In genomic region chr2:119921825-119922224, GRCh38 we compare ENCODE assay signal across 24 cellular contexts.
"Had no signal": no experiment of that assay in that cellular context is flagged by ENCODE, and none has a peak within 500 bp of the region (broad histone marks: within the 10 kb centered on the region; RNA-seq: fewer than 3 reads in every experiment).

No MANE protein-coding gene starts in this region.

- ATAC-seq: foreskin keratinocyte, pancreas, right cardiac atrium, SK-N-SH treated with all-trans-retinoic acid at 6 μM for 48 hours had no signal

- H3K9me3 Mint-ChIP-seq: activated B cell treated with CpG ODN at 0.5 μM for 24 hours; activated T-helper 1 cell treated with anti-CD3 and anti-CD28 coated beads, Interleukin-12 subunit alpha, Interleukin-12 subunit beta, Interleukin-2, Interleukin-4 antibody, amounts not matched to agents 30 ng/mL and 10 ng/mL and 1 ng/mL, durations not matched to agents 14 hours and 24 hours and 36 hours; immature natural killer cell; nephron; stimulated activated naive CD8-positive, alpha-beta T cell treated with anti-CD3 and anti-CD28 coated beads, Interleukin-15, Interleukin-2, amounts not matched to agents 100 ng/mL and 50 ng/mL, for 24 hours had no signal

- H3K4me1 Mint-ChIP-seq: activated B cell treated with CpG ODN at 0.5 μM for 24 hours, nephron had no signal

- H3K4me1 ChIP-seq: adrenal gland, ascending aorta, foreskin keratinocyte, pancreas, thyroid gland had no signal

- H3K27ac Mint-ChIP-seq: activated B cell treated with CpG ODN at 0.5 μM for 24 hours; activated T-helper 1 cell treated with anti-CD3 and anti-CD28 coated beads, Interleukin-12 subunit alpha, Interleukin-12 subunit beta, Interleukin-2, Interleukin-4 antibody, amounts not matched to agents 30 ng/mL and 10 ng/mL and 1 ng/mL, durations not matched to agents 14 hours and 24 hours and 36 hours; nephron; stimulated activated naive CD8-positive, alpha-beta T cell treated with anti-CD3 and anti-CD28 coated beads, Interleukin-15, Interleukin-2, amounts not matched to agents 100 ng/mL and 50 ng/mL, for 24 hours had no signal

- H3K4me3 ChIP-seq: adrenal gland, ascending aorta, pancreas, thyroid gland had no signal

- H3K4me3 Mint-ChIP-seq: activated B cell treated with CpG ODN at 0.5 μM for 24 hours; activated T-helper 1 cell treated with anti-CD3 and anti-CD28 coated beads, Interleukin-12 subunit alpha, Interleukin-12 subunit beta, Interleukin-2, Interleukin-4 antibody, amounts not matched to agents 30 ng/mL and 10 ng/mL and 1 ng/mL, durations not matched to agents 14 hours and 24 hours and 36 hours; immature natural killer cell; nephron; stimulated activated naive CD8-positive, alpha-beta T cell treated with anti-CD3 and anti-CD28 coated beads, Interleukin-15, Interleukin-2, amounts not matched to agents 100 ng/mL and 50 ng/mL, for 24 hours had no signal

- H3K9me3 ChIP-seq: adrenal gland, ascending aorta, pancreas, thyroid gland had no signal

- DNase-seq: activated B cell treated with CpG ODN at 0.5 μM for 24 hours; activated CD4-positive, alpha-beta T cell treated with anti-CD3 and anti-CD28 coated beads for 4 hours; activated CD4-positive, alpha-beta T cell treated with anti-CD3 and anti-CD28 coated beads, Interleukin-2, amount 50 U/mL, for 48 hours; adrenal gland; brain microvascular endothelial cell; caudate nucleus; dermis blood vessel endothelial cell; effector CD8-positive, alpha-beta T cell; foreskin keratinocyte; immature natural killer cell; midbrain; pancreas; right cardiac atrium; stimulated activated CD4-positive, alpha-beta T cell treated with anti-CD3 and anti-CD28 coated beads, Interleukin-12 subunit alpha, Interleukin-12 subunit beta, amount 100 ng/mL, for 4 hours; stimulated activated CD4-positive, alpha-beta T cell treated with anti-CD3 and anti-CD28 coated beads, Interleukin-1b, Interleukin-23, amount 100 ng/mL, for 48 hours; substantia nigra; T-helper 1 cell; T-helper 9 cell; thyroid gland had no signal

- H3K27me3 Mint-ChIP-seq: activated B cell treated with CpG ODN at 0.5 μM for 24 hours; stimulated activated naive CD8-positive, alpha-beta T cell treated with anti-CD3 and anti-CD28 coated beads, Interleukin-15, Interleukin-2, amounts not matched to agents 100 ng/mL and 50 ng/mL, for 24 hours had no signal

- H3K36me3 ChIP-seq: adrenal gland, ascending aorta, brain microvascular endothelial cell, pancreas, thyroid gland had no signal

- H3K27ac ChIP-seq: adrenal gland, ascending aorta, brain microvascular endothelial cell, foreskin keratinocyte, pancreas, thyroid gland had no signal

- H3K27me3 ChIP-seq: adrenal gland, ascending aorta, brain microvascular endothelial cell, foreskin keratinocyte, pancreas, thyroid gland had no signal
